In the genomic region with DNA sequence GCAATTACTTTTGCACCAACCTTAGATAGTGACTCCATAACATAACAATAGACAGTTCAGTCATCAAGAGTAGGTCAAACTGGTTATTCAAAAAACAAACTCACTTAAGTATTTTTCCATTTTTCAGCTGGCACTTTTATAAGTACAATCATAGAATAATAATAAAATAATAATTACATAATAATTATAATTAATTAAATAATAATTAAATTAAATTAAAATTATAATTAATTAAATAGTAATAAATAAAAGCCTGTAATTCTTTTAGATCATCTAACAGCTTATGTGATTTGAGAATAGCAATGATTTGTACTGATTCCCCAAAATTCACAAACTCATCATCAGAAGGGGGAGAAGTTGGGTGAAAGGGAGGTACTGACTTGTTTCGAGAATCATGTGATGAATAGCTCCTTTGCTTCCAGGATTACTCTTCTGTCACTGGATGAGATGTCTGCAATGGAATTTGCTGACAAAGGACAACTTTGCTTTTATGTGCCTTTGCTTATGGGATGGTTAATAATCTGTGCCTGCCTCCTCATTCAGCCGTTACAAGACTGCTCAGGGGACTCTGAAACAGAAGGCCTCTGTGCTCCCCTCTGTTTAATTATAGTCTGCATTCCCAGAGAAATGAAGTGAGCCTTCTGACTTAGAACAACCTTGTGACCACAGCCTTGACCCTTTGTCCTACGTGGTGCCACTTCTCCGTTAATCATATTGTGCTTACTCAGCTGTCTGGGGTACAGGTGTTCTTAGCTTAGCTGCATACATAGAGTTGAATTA, we compare ENCODE assay signal across 1 cellular context.
TF ChIP-seq lines count a peak whose summit lies in the region.

No MANE protein-coding gene starts in this region.

TF ChIP-seq in A549, 52 proteins besides CTCF, POLR2A, EP300 and RAD21 (continued from another document):
- TF ChIP-seq NR3C1 (IDR thresholded peaks at IDR 0.05), result no peak
